Comparison of ENCODE assay signal across 1 cellular context in the genomic region with DNA sequence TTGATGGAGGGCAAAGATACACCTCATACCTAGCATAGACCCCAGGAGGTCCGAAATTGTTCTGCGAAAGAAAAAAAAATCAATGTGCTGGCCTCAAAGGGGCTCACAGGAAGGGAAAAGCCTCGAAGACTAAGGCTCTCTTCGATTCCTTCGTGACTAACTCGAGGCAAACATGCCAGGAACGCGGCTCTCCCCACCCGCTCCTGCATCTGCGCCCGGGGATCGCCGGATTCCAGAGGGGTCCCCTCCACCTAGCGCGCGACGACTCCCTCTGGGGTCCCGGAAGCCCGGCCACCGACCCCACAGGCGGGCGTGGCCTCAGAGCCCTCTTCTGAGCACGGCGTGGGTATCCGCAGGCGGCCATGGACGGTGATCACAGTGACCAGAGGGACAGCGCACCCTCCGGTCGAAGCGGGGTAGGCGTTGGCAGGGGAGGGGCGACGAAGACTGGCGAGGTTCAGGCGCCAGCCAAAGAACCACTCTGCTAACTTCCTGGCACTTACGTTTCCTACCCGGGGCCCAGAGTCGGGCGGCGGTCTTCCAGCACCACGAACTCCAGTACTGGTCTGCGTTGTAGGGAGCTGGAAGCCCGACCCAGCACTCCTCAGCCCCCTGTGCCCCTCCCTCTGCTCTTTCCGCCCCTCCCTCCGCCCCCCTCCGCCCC.
A peak's percentile ranks its signal among the peaks of the same experiment; 100 is the strongest.
TF ChIP-seq lines count a peak whose summit lies in the region.

No MANE protein-coding gene starts in this region.

TF ChIP-seq in K562, 482 proteins besides CTCF, POLR2A, EP300 and RAD21 (continued from another document and continues in another):
- TF ChIP-seq RERE (CRISPR knock-in tag; IDR thresholded peaks at IDR 0.05; ENCODE audit: borderline replicate concordance) = no peak
- TF ChIP-seq ETV6 (IDR thresholded peaks at IDR 0.05; ENCODE audit: borderline replicate concordance in 1 of 2, low read depth in 2 of 2, low read length in 1 of 2) = no peak
- TF ChIP-seq ETV6 (CRISPR knock-in tag; IDR thresholded peaks at IDR 0.05; ENCODE audit: borderline replicate concordance) = no peak
- TF ChIP-seq USF2 (CRISPR knock-in tag; IDR thresholded peaks at IDR 0.05) = no peak
- no peak for TF ChIP-seq KAT2B (IDR thresholded peaks at IDR 0.05; ENCODE audit: low read depth, low read length)
- no peak for TF ChIP-seq ZNF140 (CRISPR knock-in tag; IDR thresholded peaks at IDR 0.05)
- TF ChIP-seq MTA3 (IDR thresholded peaks at IDR 0.05; ENCODE audit: borderline replicate concordance) = peak; percentile 54; the same call in 1 of the 2 replicates
- TF ChIP-seq ZNF778 (CRISPR knock-in tag; IDR thresholded peaks at IDR 0.05) = no peak
- TF ChIP-seq L3MBTL2 (IDR thresholded peaks at IDR 0.05) = peak; percentile 93
- TF ChIP-seq CBX5 (IDR thresholded peaks at IDR 0.05; ENCODE audit: borderline replicate concordance, low read depth) = no peak
- no peak for TF ChIP-seq CHD1 (IDR thresholded peaks at IDR 0.05; ENCODE audit: low read length)
- TF ChIP-seq, protein P1, sequence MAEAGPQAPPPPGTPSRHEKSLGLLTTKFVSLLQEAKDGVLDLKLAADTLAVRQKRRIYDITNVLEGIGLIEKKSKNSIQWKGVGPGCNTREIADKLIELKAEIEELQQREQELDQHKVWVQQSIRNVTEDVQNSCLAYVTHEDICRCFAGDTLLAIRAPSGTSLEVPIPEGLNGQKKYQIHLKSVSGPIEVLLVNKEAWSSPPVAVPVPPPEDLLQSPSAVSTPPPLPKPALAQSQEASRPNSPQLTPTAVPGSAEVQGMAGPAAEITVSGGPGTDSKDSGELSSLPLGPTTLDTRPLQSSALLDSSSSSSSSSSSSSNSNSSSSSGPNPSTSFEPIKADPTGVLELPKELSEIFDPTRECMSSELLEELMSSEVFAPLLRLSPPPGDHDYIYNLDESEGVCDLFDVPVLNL (CRISPR knock-in tag; IDR thresholded peaks at IDR 0.05; ENCODE audit: low read depth) = no peak
- TF ChIP-seq, protein P2, sequence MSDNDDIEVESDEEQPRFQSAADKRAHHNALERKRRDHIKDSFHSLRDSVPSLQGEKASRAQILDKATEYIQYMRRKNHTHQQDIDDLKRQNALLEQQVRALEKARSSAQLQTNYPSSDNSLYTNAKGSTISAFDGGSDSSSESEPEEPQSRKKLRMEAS (CRISPR knock-in tag; IDR thresholded peaks at IDR 0.05) = peak; percentile 21; the same call in 1 of the 2 replicates
- peak; percentile 31; the same call in 1 of the 2 replicates for TF ChIP-seq SMAD4 (CRISPR knock-in tag; conservative IDR thresholded peaks at IDR 0.05)
- TF ChIP-seq CREB1 (IDR thresholded peaks at IDR 0.05) = no peak
- no peak for TF ChIP-seq CREB1 (CRISPR knock-in tag; IDR thresholded peaks at IDR 0.05)
- TF ChIP-seq HBP1 (CRISPR knock-in tag; IDR thresholded peaks at IDR 0.05) = no peak
- no peak for TF ChIP-seq FOSL1 (tag; conservative IDR thresholded peaks at IDR 0.05)
- 0 out of 2 replicates have a peak, but pooled peaks have one; percentile 55 for TF ChIP-seq NR2F6 (CRISPR knock-in tag; IDR thresholded peaks at IDR 0.05)
- TF ChIP-seq, protein P3, sequence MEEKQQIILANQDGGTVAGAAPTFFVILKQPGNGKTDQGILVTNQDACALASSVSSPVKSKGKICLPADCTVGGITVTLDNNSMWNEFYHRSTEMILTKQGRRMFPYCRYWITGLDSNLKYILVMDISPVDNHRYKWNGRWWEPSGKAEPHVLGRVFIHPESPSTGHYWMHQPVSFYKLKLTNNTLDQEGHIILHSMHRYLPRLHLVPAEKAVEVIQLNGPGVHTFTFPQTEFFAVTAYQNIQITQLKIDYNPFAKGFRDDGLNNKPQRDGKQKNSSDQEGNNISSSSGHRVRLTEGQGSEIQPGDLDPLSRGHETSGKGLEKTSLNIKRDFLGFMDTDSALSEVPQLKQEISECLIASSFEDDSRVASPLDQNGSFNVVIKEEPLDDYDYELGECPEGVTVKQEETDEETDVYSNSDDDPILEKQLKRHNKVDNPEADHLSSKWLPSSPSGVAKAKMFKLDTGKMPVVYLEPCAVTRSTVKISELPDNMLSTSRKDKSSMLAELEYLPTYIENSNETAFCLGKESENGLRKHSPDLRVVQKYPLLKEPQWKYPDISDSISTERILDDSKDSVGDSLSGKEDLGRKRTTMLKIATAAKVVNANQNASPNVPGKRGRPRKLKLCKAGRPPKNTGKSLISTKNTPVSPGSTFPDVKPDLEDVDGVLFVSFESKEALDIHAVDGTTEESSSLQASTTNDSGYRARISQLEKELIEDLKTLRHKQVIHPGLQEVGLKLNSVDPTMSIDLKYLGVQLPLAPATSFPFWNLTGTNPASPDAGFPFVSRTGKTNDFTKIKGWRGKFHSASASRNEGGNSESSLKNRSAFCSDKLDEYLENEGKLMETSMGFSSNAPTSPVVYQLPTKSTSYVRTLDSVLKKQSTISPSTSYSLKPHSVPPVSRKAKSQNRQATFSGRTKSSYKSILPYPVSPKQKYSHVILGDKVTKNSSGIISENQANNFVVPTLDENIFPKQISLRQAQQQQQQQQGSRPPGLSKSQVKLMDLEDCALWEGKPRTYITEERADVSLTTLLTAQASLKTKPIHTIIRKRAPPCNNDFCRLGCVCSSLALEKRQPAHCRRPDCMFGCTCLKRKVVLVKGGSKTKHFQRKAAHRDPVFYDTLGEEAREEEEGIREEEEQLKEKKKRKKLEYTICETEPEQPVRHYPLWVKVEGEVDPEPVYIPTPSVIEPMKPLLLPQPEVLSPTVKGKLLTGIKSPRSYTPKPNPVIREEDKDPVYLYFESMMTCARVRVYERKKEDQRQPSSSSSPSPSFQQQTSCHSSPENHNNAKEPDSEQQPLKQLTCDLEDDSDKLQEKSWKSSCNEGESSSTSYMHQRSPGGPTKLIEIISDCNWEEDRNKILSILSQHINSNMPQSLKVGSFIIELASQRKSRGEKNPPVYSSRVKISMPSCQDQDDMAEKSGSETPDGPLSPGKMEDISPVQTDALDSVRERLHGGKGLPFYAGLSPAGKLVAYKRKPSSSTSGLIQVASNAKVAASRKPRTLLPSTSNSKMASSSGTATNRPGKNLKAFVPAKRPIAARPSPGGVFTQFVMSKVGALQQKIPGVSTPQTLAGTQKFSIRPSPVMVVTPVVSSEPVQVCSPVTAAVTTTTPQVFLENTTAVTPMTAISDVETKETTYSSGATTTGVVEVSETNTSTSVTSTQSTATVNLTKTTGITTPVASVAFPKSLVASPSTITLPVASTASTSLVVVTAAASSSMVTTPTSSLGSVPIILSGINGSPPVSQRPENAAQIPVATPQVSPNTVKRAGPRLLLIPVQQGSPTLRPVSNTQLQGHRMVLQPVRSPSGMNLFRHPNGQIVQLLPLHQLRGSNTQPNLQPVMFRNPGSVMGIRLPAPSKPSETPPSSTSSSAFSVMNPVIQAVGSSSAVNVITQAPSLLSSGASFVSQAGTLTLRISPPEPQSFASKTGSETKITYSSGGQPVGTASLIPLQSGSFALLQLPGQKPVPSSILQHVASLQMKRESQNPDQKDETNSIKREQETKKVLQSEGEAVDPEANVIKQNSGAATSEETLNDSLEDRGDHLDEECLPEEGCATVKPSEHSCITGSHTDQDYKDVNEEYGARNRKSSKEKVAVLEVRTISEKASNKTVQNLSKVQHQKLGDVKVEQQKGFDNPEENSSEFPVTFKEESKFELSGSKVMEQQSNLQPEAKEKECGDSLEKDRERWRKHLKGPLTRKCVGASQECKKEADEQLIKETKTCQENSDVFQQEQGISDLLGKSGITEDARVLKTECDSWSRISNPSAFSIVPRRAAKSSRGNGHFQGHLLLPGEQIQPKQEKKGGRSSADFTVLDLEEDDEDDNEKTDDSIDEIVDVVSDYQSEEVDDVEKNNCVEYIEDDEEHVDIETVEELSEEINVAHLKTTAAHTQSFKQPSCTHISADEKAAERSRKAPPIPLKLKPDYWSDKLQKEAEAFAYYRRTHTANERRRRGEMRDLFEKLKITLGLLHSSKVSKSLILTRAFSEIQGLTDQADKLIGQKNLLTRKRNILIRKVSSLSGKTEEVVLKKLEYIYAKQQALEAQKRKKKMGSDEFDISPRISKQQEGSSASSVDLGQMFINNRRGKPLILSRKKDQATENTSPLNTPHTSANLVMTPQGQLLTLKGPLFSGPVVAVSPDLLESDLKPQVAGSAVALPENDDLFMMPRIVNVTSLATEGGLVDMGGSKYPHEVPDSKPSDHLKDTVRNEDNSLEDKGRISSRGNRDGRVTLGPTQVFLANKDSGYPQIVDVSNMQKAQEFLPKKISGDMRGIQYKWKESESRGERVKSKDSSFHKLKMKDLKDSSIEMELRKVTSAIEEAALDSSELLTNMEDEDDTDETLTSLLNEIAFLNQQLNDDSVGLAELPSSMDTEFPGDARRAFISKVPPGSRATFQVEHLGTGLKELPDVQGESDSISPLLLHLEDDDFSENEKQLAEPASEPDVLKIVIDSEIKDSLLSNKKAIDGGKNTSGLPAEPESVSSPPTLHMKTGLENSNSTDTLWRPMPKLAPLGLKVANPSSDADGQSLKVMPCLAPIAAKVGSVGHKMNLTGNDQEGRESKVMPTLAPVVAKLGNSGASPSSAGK (IDR thresholded peaks at IDR 0.05) = peak; percentile 95
- TF ChIP-seq CBX3 (IDR thresholded peaks at IDR 0.05; ENCODE audit: borderline replicate concordance in 1 of 2, low read length in 2 of 2) = peak in 1 of 2 experiments; percentile 21; a peak in 1 of 3 replicates
- TF ChIP-seq ZFX (CRISPR knock-in tag; IDR thresholded peaks at IDR 0.05) = no peak
- TF ChIP-seq ZNF740 (CRISPR knock-in tag; IDR thresholded peaks at IDR 0.05) = peak; percentile 74
- TF ChIP-seq ZNF740 (tag; IDR thresholded peaks at IDR 0.05) = peak in 1 of 2 experiments; percentile 83; a peak in 1 of 4 replicates
- TF ChIP-seq HDAC1 (IDR thresholded peaks at IDR 0.05) = peak in 1 of 2 experiments; percentile 67; a peak in 2 of 4 replicates
- no peak for TF ChIP-seq RBM14 (IDR thresholded peaks at IDR 0.05; ENCODE audit: borderline replicate concordance, insufficient read depth, low read depth, low read length)
- TF ChIP-seq PYGO2 (tag; IDR thresholded peaks at IDR 0.05) = no peak
